ENCODE assay signal across 21 cellular contexts in the genomic region with DNA sequence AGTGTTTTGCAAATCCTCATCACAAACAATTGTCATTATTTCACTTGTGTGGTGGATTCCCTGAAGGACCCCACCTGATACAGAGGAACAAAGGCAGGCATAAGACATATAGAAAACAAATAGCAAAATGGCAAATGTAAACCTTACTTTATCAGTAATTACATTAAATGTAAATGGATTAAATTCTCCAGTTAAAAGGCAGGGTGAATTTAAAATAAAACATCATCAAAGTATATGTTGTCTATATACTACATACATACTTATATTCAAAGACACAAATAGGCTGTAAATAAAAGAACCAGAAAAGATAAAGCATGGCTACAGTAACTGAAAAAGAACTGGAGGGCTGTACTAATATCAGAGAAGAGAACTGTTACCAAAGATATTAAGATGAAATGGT.
DNase-seq lines count a peak whose midpoint lies in the region; ATAC-seq, FAIRE-seq and TF ChIP-seq lines count a peak whose summit lies in the region.
"Had no signal": no experiment of that assay in that cellular context is flagged by ENCODE, and none has a peak within 500 bp of the region (broad histone marks: within the 10 kb centered on the region; RNA-seq: fewer than 3 reads in every experiment).

No MANE protein-coding gene starts in this region.

- H3K27ac ChIP-seq in A549 (no peak overlapping the region), endodermal cell (ENCODE audit: low read depth, low read length) (no peak overlapping the region)
- H3K27ac ChIP-seq: BLaER1, C4-2B had no signal

- H3K36me3 Mint-ChIP-seq in endodermal cell (ENCODE audit: low read depth) = peaks cover 84% of the 10 kb centered on the region
- peaks cover 69 to 88% of the 10 kb centered on the region in 2 donors for H3K36me3 Mint-ChIP-seq in stimulated activated naive B cell treated with anti-CD40 and anti-IgM and Interleukin-4, amounts not matched to agents 10 μg/mL and 1 μg/mL and 100 μg/mL, for 72 hours

- CTCF ChIA-PET in A549 (lab: Yijun Ruan, JAX) = interaction anchor here (1.5 kb wide), 1 partner anchor 397 kb away, joined by 3 read pairs; no protein-coding TSS in a partner anchor

- H3K36me3 ChIP-seq in adipocyte (ENCODE audit: control insufficient read depth, insufficient read depth, low read length, severe bottlenecking) (peaks cover 51% of the 10 kb centered on the region), endodermal cell (ENCODE audit: control insufficient read depth, insufficient read depth, low read length) (peaks cover 4% of the 10 kb centered on the region)
- H3K36me3 ChIP-seq: HAP-1 had no signal

- H3K4me3 ChIP-seq in A549 (no peak overlapping the region), adipocyte (ENCODE audit: low read length) (peak overlapping the region; percentile 2), endodermal cell (ENCODE audit: low read length) (peak overlapping the region; percentile 47)
- H3K4me3 ChIP-seq: BLaER1, GM12878, HAP-1 had no signal

- H3K4me2 ChIP-seq in A549 = no peak overlapping the region
- H3K4me2 ChIP-seq: BLaER1 had no signal

- ATAC-seq in A549 (no peak), HG02610 (IDR thresholded peaks at IDR 0.05; ENCODE audit: unreplicated experiment) (no peak)
- ATAC-seq in stimulated activated naive B cell treated with anti-CD40 and anti-IgM and Interleukin-4, amounts not matched to agents 10 μg/mL and 1 μg/mL and 100 μg/mL, for 72 hours (replicated peaks) = no peak
- ATAC-seq: CD8-positive, alpha-beta T cell; GM12878 had no signal

- H3K9ac ChIP-seq in adipocyte (ENCODE audit: low read length) (no peak overlapping the region), endodermal cell (ENCODE audit: extremely low read depth, low read length, poor library complexity, severe bottlenecking) (no peak overlapping the region)
- H3K9ac ChIP-seq: BLaER1 had no signal

- H3K9me3 ChIP-seq in A549 (peaks cover 55% of the 10 kb centered on the region), adipocyte (ENCODE audit: control insufficient read depth, low read length) (peaks cover 29% of the 10 kb centered on the region), endodermal cell (ENCODE audit: control insufficient read depth, low read length) (peaks cover 43% of the 10 kb centered on the region)

- H3K27me3 Mint-ChIP-seq in endodermal cell (ENCODE audit: insufficient read depth) = no peaks in the 10 kb centered on the region
- no peaks in the 10 kb centered on the region for H3K27me3 Mint-ChIP-seq in stimulated activated naive B cell treated with anti-CD40 and anti-IgM and Interleukin-4, amounts not matched to agents 10 μg/mL and 1 μg/mL and 100 μg/mL, for 72 hours
- H3K27me3 Mint-ChIP-seq: B cell; CD4-positive, CD25-positive, alpha-beta regulatory T cell had no signal

- H3K4me1 ChIP-seq in A549 = no peaks in the 10 kb centered on the region
- H3K4me1 ChIP-seq in adipocyte (ENCODE audit: control insufficient read depth, insufficient read depth, low read length) = no peaks in the 10 kb centered on the region
- no peaks in the 10 kb centered on the region for H3K4me1 ChIP-seq in endodermal cell (ENCODE audit: control insufficient read depth, insufficient read depth, low read length)
- H3K4me1 ChIP-seq: BLaER1, Caco-2, HAP-1 had no signal

- H3K9me3 Mint-ChIP-seq in endodermal cell = peaks cover 57% of the 10 kb centered on the region
- H3K9me3 Mint-ChIP-seq in stimulated activated naive B cell treated with anti-CD40 and anti-IgM and Interleukin-4, amounts not matched to agents 10 μg/mL and 1 μg/mL and 100 μg/mL, for 72 hours = peaks cover 18 to 23% of the 10 kb centered on the region in 2 donors

- no peak for DNase-seq in A549 (ENCODE audit: low read depth in 1 of 2, low spot score in 1 of 2)
- no peak for DNase-seq in adipocyte (ENCODE audit: low read depth)
- DNase-seq in endodermal cell = no peak
- no peak for DNase-seq in NOMO-1 treated with dmso at 0.1 percent for 144 hours (lab: John Stamatoyannopoulos, UW; ENCODE audit: unreplicated experiment)
- no peak for DNase-seq in activated gamma-delta T cell (lab: John Stamatoyannopoulos, UW)
- no peak for DNase-seq in stimulated activated naive B cell treated with anti-CD40 and anti-IgM and Interleukin-4, amounts not matched to agents 10 μg/mL and 1 μg/mL and 100 μg/mL, for 72 hours
- DNase-seq: 8988T; Caco-2; CD4-positive, CD25-positive, alpha-beta regulatory T cell; CD8-positive, alpha-beta T cell; DMS153; DND-41; GDM1; GOT3 had no signal

- H3K27me3 ChIP-seq in adipocyte (replicated peaks; ENCODE audit: control insufficient read depth, insufficient read depth, low read length) = no peaks in the 10 kb centered on the region
- H3K27me3 ChIP-seq in endodermal cell (ENCODE audit: control insufficient read depth, insufficient read depth, low read length, poor library complexity, severe bottlenecking) = no peaks in the 10 kb centered on the region
- H3K27me3 ChIP-seq: BLaER1 had no signal

- no peak for TF ChIP-seq RAD21 in A549 (conservative IDR thresholded peaks at IDR 0.05 in 1 of 2, IDR thresholded peaks at IDR 0.05 in 1 of 2)

- TF ChIP-seq CTCF in A549 (IDR thresholded peaks at IDR 0.05) = no peak
- TF ChIP-seq CTCF in endodermal cell (conservative IDR thresholded peaks at IDR 0.05) = no peak

- no peak overlapping the region for H3K27ac Mint-ChIP-seq in endodermal cell
- H3K27ac Mint-ChIP-seq in stimulated activated naive B cell treated with anti-CD40 and anti-IgM and Interleukin-4, amounts not matched to agents 10 μg/mL and 1 μg/mL and 100 μg/mL, for 72 hours = no peak overlapping the region
- H3K27ac Mint-ChIP-seq: B cell; CD4-positive, CD25-positive, alpha-beta regulatory T cell; CD8-positive, alpha-beta T cell had no signal

- H3K4me3 Mint-ChIP-seq in endodermal cell = no peak overlapping the region
- no peak overlapping the region for H3K4me3 Mint-ChIP-seq in stimulated activated naive B cell treated with anti-CD40 and anti-IgM and Interleukin-4, amounts not matched to agents 10 μg/mL and 1 μg/mL and 100 μg/mL, for 72 hours
- H3K4me3 Mint-ChIP-seq: B cell; CD4-positive, CD25-positive, alpha-beta regulatory T cell; CD8-positive, alpha-beta T cell had no signal

- TF ChIP-seq EP300 in A549 (IDR thresholded peaks at IDR 0.05) = no peak

- FAIRE-seq in A549 (lab: Jason Lieb, UNC) = peak; percentile 91
- FAIRE-seq: GM12878, H54 had no signal

- no peak for TF ChIP-seq POLR2A in A549 (IDR thresholded peaks at IDR 0.05; ENCODE audit: low read length)

- POLR2A ChIA-PET in A549 (lab: Yijun Ruan, JAX) = no interaction called here

- H3K4me1 Mint-ChIP-seq in endodermal cell = no peaks in the 10 kb centered on the region
- H3K4me1 Mint-ChIP-seq in stimulated activated naive B cell treated with anti-CD40 and anti-IgM and Interleukin-4, amounts not matched to agents 10 μg/mL and 1 μg/mL and 100 μg/mL, for 72 hours = no peaks in the 10 kb centered on the region
- H3K4me1 Mint-ChIP-seq: B cell had no signal

TF ChIP-seq in A549, 52 proteins besides CTCF, POLR2A, EP300 and RAD21:
- TF ChIP-seq EHF (CRISPR knock-in tag; IDR thresholded peaks at IDR 0.05) (no peak), MAFK (IDR thresholded peaks at IDR 0.05; ENCODE audit: partially characterized antibody) (no peak), RNF2 (IDR thresholded peaks at IDR 0.05; ENCODE audit: borderline replicate concordance, low read depth) (no peak)
